In the genomic region with DNA sequence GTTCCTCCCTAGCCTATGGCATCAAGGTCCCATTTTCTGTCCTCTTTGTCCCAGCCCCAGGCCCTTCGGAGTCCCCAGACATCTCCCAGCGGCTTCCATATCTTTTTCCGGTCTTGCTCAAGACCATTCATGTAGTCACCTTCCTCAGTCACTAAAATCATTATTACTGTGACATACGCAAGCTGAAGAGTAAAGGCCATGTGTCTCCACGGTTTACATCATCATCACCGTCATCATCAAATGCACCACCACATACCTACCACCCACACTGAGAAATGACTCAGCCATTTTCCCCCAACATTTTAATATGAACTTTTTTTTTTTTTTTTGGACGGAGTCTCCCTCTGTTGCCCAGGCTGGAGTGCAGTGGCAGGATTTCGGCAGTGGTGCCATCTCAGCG, we compare ENCODE assay signal across 14 cellular contexts. TPM values are rescaled to one million over a fixed set of nuclear protein-coding genes. Genes with fewer than 3 reads are reported as not detected.
DNase-seq lines count a peak whose midpoint lies in the region; ATAC-seq, FAIRE-seq and TF ChIP-seq lines count a peak whose summit lies in the region.
"Had no signal": no experiment of that assay in that cellular context is flagged by ENCODE, and none has a peak within 500 bp of the region (broad histone marks: within the 10 kb centered on the region; RNA-seq: fewer than 3 reads in every experiment).

No MANE protein-coding gene starts in this region.

- H2BK120ac ChIP-seq in mesenchymal stem cell (ENCODE audit: low read depth, low read length): no peak overlapping the region

- H3K4me3 ChIP-seq in mesenchymal stem cell (ENCODE audit: insufficient read depth in 1 of 2, low read depth in 1 of 2, low read length in 2 of 2) (no peak overlapping the region), prostate gland (no peak overlapping the region)
- H3K4me3 ChIP-seq: suprapubic skin had no signal

- FAIRE-seq in GM19239 (lab: Jason Lieb, UNC): no peak

- no peaks in the 10 kb centered on the region for H3K79me1 ChIP-seq in mesenchymal stem cell (replicated peaks; ENCODE audit: low read length, poor library complexity, severe bottlenecking)

- H2BK15ac ChIP-seq in mesenchymal stem cell (ENCODE audit: low read depth, poor library complexity, severe bottlenecking): no peak overlapping the region

- H3K36me3 Mint-ChIP-seq in activated naive CD8-positive, alpha-beta T cell treated with anti-CD3 and anti-CD28 coated beads, Interleukin-2, amount 50 U/mL, for 24 hours (ENCODE audit: low read depth): no peaks in the 10 kb centered on the region
- H3K36me3 Mint-ChIP-seq: mesothelial cell of epicardium had no signal

- peaks cover 8% of the 10 kb centered on the region for H3K27me3 Mint-ChIP-seq in activated naive CD8-positive, alpha-beta T cell treated with anti-CD3 and anti-CD28 coated beads, Interleukin-2, amount 50 U/mL, for 24 hours
- H3K27me3 Mint-ChIP-seq: IgD-negative memory B cell had no signal

- H2AFZ ChIP-seq in mesenchymal stem cell (ENCODE audit: low read depth, low read length): no peak overlapping the region

- H3K27me3 ChIP-seq in mesenchymal stem cell (ENCODE audit: control insufficient read depth in 1 of 2, insufficient read depth in 1 of 2, low read length in 2 of 2) (peaks cover 5 to 22% of the 10 kb centered on the region in 2 experiments), prostate gland (replicated peaks; ENCODE audit: insufficient read depth) (no peaks in the 10 kb centered on the region)
- H3K27me3 ChIP-seq: suprapubic skin had no signal

- DNase-seq in activated CD4-positive, CD25-positive, alpha-beta regulatory T cell treated with anti-CD3 and anti-CD28 coated beads, Interleukin-2, amount 50 U/mL, for 72 hours: no peak
- DNase-seq in HT1080 (ENCODE audit: low read depth) (peak; percentile 70), mesenchymal stem cell (peak; percentile 55), GM19239 (ENCODE audit: insufficient read length, low spot score) (no peak), prostate gland (ENCODE audit: low spot score) (no peak)
- peak; percentile 13 for DNase-seq in activated naive CD8-positive, alpha-beta T cell treated with anti-CD3 and anti-CD28 coated beads, Interleukin-2, amount 50 U/mL, for 24 hours
- DNase-seq: NCI-H2029 treated with DMSO at 0.1 percent for 48 hours had no signal

- no peak overlapping the region for H3K9ac ChIP-seq in mesenchymal stem cell (ENCODE audit: low read length)

- WGBS in mesenchymal stem cell: 95% methylated on average over 9 of the region's 9 CpGs
- 93% methylated on average over 9 of the region's 9 CpGs for WGBS in prostate gland

- no peak overlapping the region for H3K14ac ChIP-seq in mesenchymal stem cell (ENCODE audit: low read length in 2 of 2)

- H3K4me2 ChIP-seq in mesenchymal stem cell (ENCODE audit: low read length, poor library complexity, severe bottlenecking): no peak overlapping the region

- no peak for TF ChIP-seq POLR2A in prostate gland (IDR thresholded peaks at IDR 0.05)

- H3K23ac ChIP-seq in mesenchymal stem cell (ENCODE audit: low read length in 2 of 2): no peak overlapping the region

- H4K8ac ChIP-seq in mesenchymal stem cell (ENCODE audit: low read length): no peak overlapping the region

- H3K4me1 Mint-ChIP-seq in activated naive CD8-positive, alpha-beta T cell treated with anti-CD3 and anti-CD28 coated beads, Interleukin-2, amount 50 U/mL, for 24 hours: peaks cover 13% of the 10 kb centered on the region
- H3K4me1 Mint-ChIP-seq: IgD-negative memory B cell, mesothelial cell of epicardium had no signal

- H3K9me3 Mint-ChIP-seq in activated naive CD8-positive, alpha-beta T cell treated with anti-CD3 and anti-CD28 coated beads, Interleukin-2, amount 50 U/mL, for 24 hours: no peaks in the 10 kb centered on the region
- H3K9me3 Mint-ChIP-seq: mesothelial cell of epicardium had no signal

- no peaks in the 10 kb centered on the region for H3K36me3 ChIP-seq in mesenchymal stem cell (ENCODE audit: control insufficient read depth in 1 of 2, insufficient read depth in 2 of 2, low read depth in 1 of 2, low read length in 2 of 2)
- no peaks in the 10 kb centered on the region for H3K36me3 ChIP-seq in prostate gland
- H3K36me3 ChIP-seq: suprapubic skin had no signal

- no peak overlapping the region for H3K4me3 Mint-ChIP-seq in activated naive CD8-positive, alpha-beta T cell treated with anti-CD3 and anti-CD28 coated beads, Interleukin-2, amount 50 U/mL, for 24 hours
- H3K4me3 Mint-ChIP-seq: IgD-negative memory B cell, mesothelial cell of epicardium had no signal

- H3K27ac Mint-ChIP-seq in activated naive CD8-positive, alpha-beta T cell treated with anti-CD3 and anti-CD28 coated beads, Interleukin-2, amount 50 U/mL, for 24 hours: peak overlapping the region; percentile 71
- H3K27ac Mint-ChIP-seq: IgD-negative memory B cell, mesothelial cell of epicardium had no signal

- no peaks in the 10 kb centered on the region for H3K9me3 ChIP-seq in mesenchymal stem cell (ENCODE audit: control insufficient read depth, low read length)
- no peaks in the 10 kb centered on the region for H3K9me3 ChIP-seq in prostate gland
- H3K9me3 ChIP-seq: suprapubic skin had no signal

- H2BK5ac ChIP-seq in mesenchymal stem cell (ENCODE audit: low read depth, low read length, poor library complexity, severe bottlenecking): no peak overlapping the region

- ATAC-seq in activated CD4-positive, CD25-positive, alpha-beta regulatory T cell treated with anti-CD3 and anti-CD28 coated beads, Interleukin-2, amount 50 U/mL, for 24 hours: peak; percentile 90 to 97
- peak; percentile 94 for ATAC-seq in activated naive CD8-positive, alpha-beta T cell treated with anti-CD3 and anti-CD28 coated beads, Interleukin-2, amount 50 U/mL, for 24 hours
- ATAC-seq in HG03196 (IDR thresholded peaks at IDR 0.05; ENCODE audit: unreplicated experiment): no peak
- ATAC-seq: HCT116 had no signal

- H2BK12ac ChIP-seq in mesenchymal stem cell (ENCODE audit: low read length in 2 of 2): no peak overlapping the region

- no peak for TF ChIP-seq CTCF in prostate gland (IDR thresholded peaks at IDR 0.05)

- H3K27ac ChIP-seq in mesenchymal stem cell (ENCODE audit: low read length, poor library complexity, severe bottlenecking): no peak overlapping the region
- H3K27ac ChIP-seq in prostate gland: no peak overlapping the region
- H3K27ac ChIP-seq: 22Rv1, suprapubic skin had no signal

- H3K4me1 ChIP-seq in mesenchymal stem cell (ENCODE audit: control insufficient read depth, insufficient read depth, low read depth, low read length) (no peaks in the 10 kb centered on the region), prostate gland (replicated peaks) (no peaks in the 10 kb centered on the region)

- H4K91ac ChIP-seq in mesenchymal stem cell (ENCODE audit: low read length): no peak overlapping the region

- H3K4ac ChIP-seq in mesenchymal stem cell (ENCODE audit: low read depth in 1 of 2, low read length in 2 of 2): no peak overlapping the region

- H2AK5ac ChIP-seq in mesenchymal stem cell (ENCODE audit: low read length, severe bottlenecking): no peak overlapping the region

- intact Hi-C loops in prostate gland (cut with DNase I): no loop called here

- no peak overlapping the region for H3K18ac ChIP-seq in mesenchymal stem cell (ENCODE audit: low read depth in 1 of 2, low read length in 2 of 2)

RNA-seq across cellular contexts. Expression of a gene that starts 43.4 kb away (rescaled TPM):
- 0.87 and 1.4 TPM in 2 replicates for total RNA-seq in HT1080 (2014; rRNA removed; shearing (Covaris generic))
- 0.20 and 0.45 TPM in 2 replicates for polyA plus RNA-seq in HT1080 (2015; cell fraction: cytosol; rRNA removed)
- polyA plus RNA-seq in HT1080 (2015; cell fraction: nucleus; rRNA removed): 0.74 TPM in 2 replicates
- 0.21 TPM for polyA plus RNA-seq in mesenchymal stem cell (2013, experiment 1 of 2)
- polyA plus RNA-seq in mesenchymal stem cell (2013, experiment 2 of 2): 0.18 TPM
- 1 to 10 TPM in 1 of 2 donors, under 1 TPM in 1; 0.27 to 6.5 TPM for total RNA-seq in prostate gland
- polyA plus RNA-seq: IgD-negative memory B cell had no signal

Comparison
In these comparisons a context has a peak if more than half of its experiments do, and no peak if none do; other contexts are left out.
1. DNase-seq: peak in HT1080 (single experiment), activated naive CD8-positive, alpha-beta T cell treated with anti-CD3 and anti-CD28 coated beads, Interleukin-2, amount 50 U/mL, for 24 hours (single experiment) and mesenchymal stem cell (single experiment); none in activated CD4-positive, CD25-positive, alpha-beta regulatory T cell treated with anti-CD3 and anti-CD28 coated beads, Interleukin-2, amount 50 U/mL, for 72 hours (single experiment), GM19239 (single experiment) and prostate gland (single experiment).